ENCODE assay signal across 1 cellular context in genomic region chr6:722077-722524, GRCh38.
TF ChIP-seq lines count a peak whose summit lies in the region.

No MANE protein-coding gene starts in this region.

TF ChIP-seq in WTC11, 78 proteins besides CTCF, POLR2A, EP300 and RAD21 (continued from another document):
- no peak for TF ChIP-seq ARID4B (CRISPR knock-in tag; IDR thresholded peaks at IDR 0.05; ENCODE audit: borderline replicate concordance)
- no peak for TF ChIP-seq GRHL2 (CRISPR knock-in tag; IDR thresholded peaks at IDR 0.05; ENCODE audit: insufficient replicate concordance, severe bottlenecking)
